Comparison of ENCODE assay signal across 1 cellular context in the genomic region with DNA sequence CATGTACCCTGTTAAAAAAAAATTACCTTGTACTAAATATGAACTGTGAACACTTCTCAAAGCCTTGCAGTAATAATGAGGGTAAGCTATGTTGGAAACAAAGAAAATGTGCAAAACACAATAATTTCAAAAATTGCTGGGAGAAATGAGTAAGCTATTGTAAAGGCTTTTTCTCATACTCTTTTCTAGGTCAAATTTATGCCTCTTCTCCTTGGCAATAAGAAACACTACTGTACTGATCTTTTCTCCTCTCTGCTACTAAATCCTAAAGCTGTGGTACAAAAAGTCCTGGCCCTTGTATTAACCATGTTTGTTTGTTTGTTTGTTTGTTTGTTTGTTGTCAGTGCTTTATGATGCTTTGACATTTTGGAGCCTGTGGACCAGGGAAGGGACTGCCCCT.
TF ChIP-seq lines count a peak whose summit lies in the region.

No MANE protein-coding gene starts in this region.

TF ChIP-seq in GM23338, 12 proteins besides CTCF, POLR2A, EP300 and RAD21 (continued from another document):
- TF ChIP-seq, protein P1, sequence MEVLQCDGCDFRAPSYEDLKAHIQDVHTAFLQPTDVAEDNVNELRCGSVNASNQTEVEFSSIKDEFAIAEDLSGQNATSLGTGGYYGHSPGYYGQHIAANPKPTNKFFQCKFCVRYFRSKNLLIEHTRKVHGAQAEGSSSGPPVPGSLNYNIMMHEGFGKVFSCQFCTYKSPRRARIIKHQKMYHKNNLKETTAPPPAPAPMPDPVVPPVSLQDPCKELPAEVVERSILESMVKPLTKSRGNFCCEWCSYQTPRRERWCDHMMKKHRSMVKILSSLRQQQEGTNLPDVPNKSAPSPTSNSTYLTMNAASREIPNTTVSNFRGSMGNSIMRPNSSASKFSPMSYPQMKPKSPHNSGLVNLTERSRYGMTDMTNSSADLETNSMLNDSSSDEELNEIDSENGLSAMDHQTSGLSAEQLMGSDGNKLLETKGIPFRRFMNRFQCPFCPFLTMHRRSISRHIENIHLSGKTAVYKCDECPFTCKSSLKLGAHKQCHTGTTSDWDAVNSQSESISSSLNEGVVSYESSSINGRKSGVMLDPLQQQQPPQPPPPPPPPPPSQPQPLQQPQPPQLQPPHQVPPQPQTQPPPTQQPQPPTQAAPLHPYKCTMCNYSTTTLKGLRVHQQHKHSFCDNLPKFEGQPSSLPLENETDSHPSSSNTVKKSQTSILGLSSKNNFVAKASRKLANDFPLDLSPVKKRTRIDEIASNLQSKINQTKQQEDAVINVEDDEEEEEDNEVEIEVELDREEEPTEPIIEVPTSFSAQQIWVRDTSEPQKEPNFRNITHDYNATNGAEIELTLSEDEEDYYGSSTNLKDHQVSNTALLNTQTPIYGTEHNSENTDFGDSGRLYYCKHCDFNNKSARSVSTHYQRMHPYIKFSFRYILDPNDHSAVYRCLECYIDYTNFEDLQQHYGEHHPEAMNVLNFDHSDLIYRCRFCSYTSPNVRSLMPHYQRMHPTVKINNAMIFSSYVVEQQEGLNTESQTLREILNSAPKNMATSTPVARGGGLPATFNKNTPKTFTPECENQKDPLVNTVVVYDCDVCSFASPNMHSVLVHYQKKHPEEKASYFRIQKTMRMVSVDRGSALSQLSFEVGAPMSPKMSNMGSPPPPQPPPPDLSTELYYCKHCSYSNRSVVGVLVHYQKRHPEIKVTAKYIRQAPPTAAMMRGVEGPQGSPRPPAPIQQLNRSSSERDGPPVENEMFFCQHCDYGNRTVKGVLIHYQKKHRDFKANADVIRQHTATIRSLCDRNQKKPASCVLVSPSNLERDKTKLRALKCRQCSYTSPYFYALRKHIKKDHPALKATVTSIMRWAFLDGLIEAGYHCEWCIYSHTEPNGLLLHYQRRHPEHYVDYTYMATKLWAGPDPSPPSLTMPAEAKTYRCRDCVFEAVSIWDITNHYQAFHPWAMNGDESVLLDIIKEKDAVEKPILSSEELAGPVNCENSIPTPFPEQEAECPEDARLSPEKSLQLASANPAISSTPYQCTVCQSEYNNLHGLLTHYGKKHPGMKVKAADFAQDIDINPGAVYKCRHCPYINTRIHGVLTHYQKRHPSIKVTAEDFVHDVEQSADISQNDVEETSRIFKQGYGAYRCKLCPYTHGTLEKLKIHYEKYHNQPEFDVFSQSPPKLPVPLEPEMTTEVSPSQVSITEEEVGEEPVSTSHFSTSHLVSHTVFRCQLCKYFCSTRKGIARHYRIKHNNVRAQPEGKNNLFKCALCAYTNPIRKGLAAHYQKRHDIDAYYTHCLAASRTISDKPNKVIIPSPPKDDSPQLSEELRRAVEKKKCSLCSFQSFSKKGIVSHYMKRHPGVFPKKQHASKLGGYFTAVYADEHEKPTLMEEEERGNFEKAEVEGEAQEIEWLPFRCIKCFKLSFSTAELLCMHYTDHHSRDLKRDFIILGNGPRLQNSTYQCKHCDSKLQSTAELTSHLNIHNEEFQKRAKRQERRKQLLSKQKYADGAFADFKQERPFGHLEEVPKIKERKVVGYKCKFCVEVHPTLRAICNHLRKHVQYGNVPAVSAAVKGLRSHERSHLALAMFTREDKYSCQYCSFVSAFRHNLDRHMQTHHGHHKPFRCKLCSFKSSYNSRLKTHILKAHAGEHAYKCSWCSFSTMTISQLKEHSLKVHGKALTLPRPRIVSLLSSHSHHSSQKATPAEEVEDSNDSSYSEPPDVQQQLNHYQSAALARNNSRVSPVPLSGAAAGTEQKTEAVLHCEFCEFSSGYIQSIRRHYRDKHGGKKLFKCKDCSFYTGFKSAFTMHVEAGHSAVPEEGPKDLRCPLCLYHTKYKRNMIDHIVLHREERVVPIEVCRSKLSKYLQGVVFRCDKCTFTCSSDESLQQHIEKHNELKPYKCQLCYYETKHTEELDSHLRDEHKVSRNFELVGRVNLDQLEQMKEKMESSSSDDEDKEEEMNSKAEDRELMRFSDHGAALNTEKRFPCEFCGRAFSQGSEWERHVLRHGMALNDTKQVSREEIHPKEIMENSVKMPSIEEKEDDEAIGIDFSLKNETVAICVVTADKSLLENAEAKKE (CRISPR knock-in tag; IDR thresholded peaks at IDR 0.05): no peak
- no peak for TF ChIP-seq REST (IDR thresholded peaks at IDR 0.05; ENCODE audit: unreplicated experiment)
- no peak for TF ChIP-seq CREB1 (CRISPR knock-in tag; IDR thresholded peaks at IDR 0.05; ENCODE audit: low read depth)
- no peak for TF ChIP-seq ZNF114 (CRISPR knock-in tag; IDR thresholded peaks at IDR 0.05)
- TF ChIP-seq NANOG (IDR thresholded peaks at IDR 0.05; ENCODE audit: borderline replicate concordance): no peak
- TF ChIP-seq, protein P2, sequence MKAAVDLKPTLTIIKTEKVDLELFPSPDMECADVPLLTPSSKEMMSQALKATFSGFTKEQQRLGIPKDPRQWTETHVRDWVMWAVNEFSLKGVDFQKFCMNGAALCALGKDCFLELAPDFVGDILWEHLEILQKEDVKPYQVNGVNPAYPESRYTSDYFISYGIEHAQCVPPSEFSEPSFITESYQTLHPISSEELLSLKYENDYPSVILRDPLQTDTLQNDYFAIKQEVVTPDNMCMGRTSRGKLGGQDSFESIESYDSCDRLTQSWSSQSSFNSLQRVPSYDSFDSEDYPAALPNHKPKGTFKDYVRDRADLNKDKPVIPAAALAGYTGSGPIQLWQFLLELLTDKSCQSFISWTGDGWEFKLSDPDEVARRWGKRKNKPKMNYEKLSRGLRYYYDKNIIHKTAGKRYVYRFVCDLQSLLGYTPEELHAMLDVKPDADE (IDR thresholded peaks at IDR 0.05): no peak
- no peak for TF ChIP-seq STAT1 (IDR thresholded peaks at IDR 0.05; ENCODE audit: unreplicated experiment)
- no peak for TF ChIP-seq ZNF331 (CRISPR knock-in tag; IDR thresholded peaks at IDR 0.05; ENCODE audit: low read depth)
- no peak for TF ChIP-seq POLR2AphosphoS5 (IDR thresholded peaks at IDR 0.05; ENCODE audit: low read depth)
- no peak for TF ChIP-seq EZH2phosphoT487 (IDR thresholded peaks at IDR 0.05; ENCODE audit: unreplicated experiment)
- TF ChIP-seq EZH2 (IDR thresholded peaks at IDR 0.05; ENCODE audit: low read depth, unreplicated experiment): no peak
TF ChIP-seq in GM23338: peak in this region for 0.
